Comparison of ENCODE assay signal across 8 cellular contexts in genomic region chr7:90244565-90244908, GRCh38. TPM values are rescaled to one million over a fixed set of nuclear protein-coding genes. Genes with fewer than 3 reads are reported as not detected.
DNase-seq lines count a peak whose midpoint lies in the region; ATAC-seq and TF ChIP-seq lines count a peak whose summit lies in the region.

No MANE protein-coding gene starts in this region.

- no peaks in the 10 kb centered on the region for H3K36me3 Mint-ChIP-seq in activated CD8-positive, alpha-beta T cell treated with anti-CD3 and anti-CD28 coated beads, Interleukin-2, amount 10 ng/mL, durations not matched to agents 7 days and 5 days (ENCODE audit: low read depth)
- H3K36me3 Mint-ChIP-seq in immature natural killer cell = no peaks in the 10 kb centered on the region

- H3K27ac ChIP-seq in SK-N-SH (ENCODE audit: low read depth in 2 of 2, low read length in 1 of 2) (peak overlapping the region in 1 of 2 experiments; percentile 36; a peak in 1 of 4 replicates), stomach smooth muscle (ENCODE audit: low read length) (no peak overlapping the region)

- H3F3A ChIP-seq in SK-N-SH (replicated peaks; ENCODE audit: insufficient read depth) = peaks cover 4% of the 10 kb centered on the region

- H3K36me3 ChIP-seq in SK-N-SH (replicated peaks in 1 of 2; ENCODE audit: control insufficient read depth in 1 of 2, insufficient read depth in 2 of 2, low read length in 1 of 2) = no peaks in the 10 kb centered on the region
- no peaks in the 10 kb centered on the region for H3K36me3 ChIP-seq in stomach smooth muscle (ENCODE audit: control insufficient read depth in 2 of 2, insufficient read depth in 2 of 2, low read length in 2 of 2)

- H3K27me3 ChIP-seq in SK-N-SH (ENCODE audit: insufficient read depth) = no peaks in the 10 kb centered on the region
- no peaks in the 10 kb centered on the region for H3K27me3 ChIP-seq in stomach smooth muscle (ENCODE audit: control insufficient read depth in 1 of 2, insufficient read depth in 2 of 2, low read length in 2 of 2)

- H3K9ac ChIP-seq in SK-N-SH (peak overlapping the region; percentile 79), stomach smooth muscle (ENCODE audit: low read length in 2 of 2) (peak overlapping the region; percentile 78 to 84)

- H3K4me1 ChIP-seq in SK-N-SH (ENCODE audit: control insufficient read depth in 1 of 2, insufficient read depth in 2 of 2, low read depth in 1 of 2, low read length in 1 of 2) = peaks cover 0 to 16% of the 10 kb centered on the region in 2 experiments; a peak in 1 of 4 replicates
- H3K4me1 ChIP-seq in stomach smooth muscle (ENCODE audit: control insufficient read depth, insufficient read depth, low read length) = peaks cover 4% of the 10 kb centered on the region

- CTCF ChIA-PET in SK-N-SH (lab: Yijun Ruan, JAX) = interaction anchor here (0.6 to 2.6 kb wide), 7 partner anchors 19 to 183 kb away, joined by 3 to 12 read pairs (median 4); partner anchors contain the start of genes STEAP1 and STEAP2
- CTCF ChIA-PET in activated CD8-positive, alpha-beta T cell treated with anti-CD3 and anti-CD28 coated beads, Interleukin-2, amount 10 ng/mL, durations not matched to agents 7 days and 5 days (lab: Charles Lee) = interaction anchor here (1.3 kb wide), 1 partner anchor 16 kb away, joined by 4 read pairs; no protein-coding TSS in a partner anchor

- POLR2A ChIA-PET in SK-N-SH (lab: Yijun Ruan, JAX) = no interaction called here
- POLR2A ChIA-PET in activated CD8-positive, alpha-beta T cell treated with anti-CD3 and anti-CD28 coated beads, Interleukin-2, amount 10 ng/mL, durations not matched to agents 7 days and 5 days (lab: Charles Lee) = no interaction called here

- no peak overlapping the region for H3K27ac Mint-ChIP-seq in activated CD8-positive, alpha-beta T cell treated with anti-CD3 and anti-CD28 coated beads, Interleukin-2, amount 10 ng/mL, durations not matched to agents 7 days and 5 days
- H3K27ac Mint-ChIP-seq in immature natural killer cell = peak overlapping the region in 3 of 6 donors; percentile 0 to 71 (median 31)

- no peak; the same call in 2 of the 3 replicates for ATAC-seq in SK-N-SH treated with all-trans-retinoic acid at 6 μM for 48 hours
- ATAC-seq in activated CD8-positive, alpha-beta T cell treated with anti-CD3 and anti-CD28 coated beads, Interleukin-2, amount 10 ng/mL, durations not matched to agents 7 days and 5 days = no peak
- no peak for ATAC-seq in GM18520 (IDR thresholded peaks at IDR 0.05; ENCODE audit: unreplicated experiment)
- no peak for ATAC-seq in HG03025 (IDR thresholded peaks at IDR 0.05; ENCODE audit: low FRiP score, unreplicated experiment)

- no peak for TF ChIP-seq RAD21 in SK-N-SH (IDR thresholded peaks at IDR 0.05; ENCODE audit: low read length)

- H3K4me3 Mint-ChIP-seq in activated CD8-positive, alpha-beta T cell treated with anti-CD3 and anti-CD28 coated beads, Interleukin-2, amount 10 ng/mL, durations not matched to agents 7 days and 5 days = peak overlapping the region; percentile 79
- H3K4me3 Mint-ChIP-seq in immature natural killer cell = peak overlapping the region; percentile 83 to 91 (median 84)

- peak overlapping the region; percentile 96 for H2AFZ ChIP-seq in SK-N-SH (ENCODE audit: low read depth)

- H3K4me3 ChIP-seq in SK-N-SH (ENCODE audit: low read depth in 2 of 2, low read length in 1 of 2) = peak overlapping the region; percentile 76 to 86
- H3K4me3 ChIP-seq in stomach smooth muscle (ENCODE audit: low read length in 2 of 2) = peak overlapping the region; percentile 89 to 99

- peaks cover 41% of the 10 kb centered on the region for H3K27me3 Mint-ChIP-seq in activated CD8-positive, alpha-beta T cell treated with anti-CD3 and anti-CD28 coated beads, Interleukin-2, amount 10 ng/mL, durations not matched to agents 7 days and 5 days (ENCODE audit: low read depth)
- peaks cover 5 to 30% (median 24%) of the 10 kb centered on the region in 3 donors for H3K27me3 Mint-ChIP-seq in immature natural killer cell (ENCODE audit: low read depth in 3 of 3)

- H3K9me3 ChIP-seq in SK-N-SH = no peaks in the 10 kb centered on the region
- no peaks in the 10 kb centered on the region for H3K9me3 ChIP-seq in stomach smooth muscle (ENCODE audit: control insufficient read depth in 2 of 2, low read length in 2 of 2)

- no peaks in the 10 kb centered on the region for H4K20me1 ChIP-seq in SK-N-SH (ENCODE audit: insufficient read depth)

- H3K4me1 Mint-ChIP-seq in activated CD8-positive, alpha-beta T cell treated with anti-CD3 and anti-CD28 coated beads, Interleukin-2, amount 10 ng/mL, durations not matched to agents 7 days and 5 days (ENCODE audit: low read depth) = peaks cover 16% of the 10 kb centered on the region
- peaks cover 22 to 24% of the 10 kb centered on the region in 2 donors for H3K4me1 Mint-ChIP-seq in immature natural killer cell

- no peak for TF ChIP-seq EP300 in SK-N-SH (IDR thresholded peaks at IDR 0.05; ENCODE audit: borderline replicate concordance in 1 of 2, low read depth in 1 of 2, low read length in 1 of 2)

- no peak for DNase-seq in SK-N-SH
- DNase-seq in activated CD8-positive, alpha-beta T cell treated with anti-CD3 and anti-CD28 coated beads, Interleukin-2, amount 10 ng/mL, durations not matched to agents 7 days and 5 days = no peak
- no peak for DNase-seq in immature natural killer cell
- DNase-seq in D341Med (ENCODE audit: low spot score) = no peak

- no peaks in the 10 kb centered on the region for H3K79me2 ChIP-seq in SK-N-SH (ENCODE audit: insufficient read depth)

- H3K9me2 ChIP-seq in SK-N-SH = no peaks in the 10 kb centered on the region

- H3K4me2 ChIP-seq in SK-N-SH = peak overlapping the region; percentile 91

- no peaks in the 10 kb centered on the region for H3K9me3 Mint-ChIP-seq in activated CD8-positive, alpha-beta T cell treated with anti-CD3 and anti-CD28 coated beads, Interleukin-2, amount 10 ng/mL, durations not matched to agents 7 days and 5 days (ENCODE audit: insufficient read depth)
- H3K9me3 Mint-ChIP-seq in immature natural killer cell = peaks cover 0 to 2% (median 0%) of the 10 kb centered on the region in 6 donors

- WGBS in SK-N-SH (ENCODE audit: low lambda C conversion rate) = 14% methylated on average over 6 of the region's 6 CpGs

- no peak for TF ChIP-seq CTCF in SK-N-SH (IDR thresholded peaks at IDR 0.05)

TF ChIP-seq in SK-N-SH, 30 proteins besides CTCF, POLR2A, EP300 and RAD21 (continues in another document):
- TF ChIP-seq EZH2phosphoT487 (IDR thresholded peaks at IDR 0.05; ENCODE audit: borderline replicate concordance, low read depth) (no peak), ELF1 (IDR thresholded peaks at IDR 0.05) (no peak), PBX3 (IDR thresholded peaks at IDR 0.05) (no peak)
- TF ChIP-seq, protein P1, sequence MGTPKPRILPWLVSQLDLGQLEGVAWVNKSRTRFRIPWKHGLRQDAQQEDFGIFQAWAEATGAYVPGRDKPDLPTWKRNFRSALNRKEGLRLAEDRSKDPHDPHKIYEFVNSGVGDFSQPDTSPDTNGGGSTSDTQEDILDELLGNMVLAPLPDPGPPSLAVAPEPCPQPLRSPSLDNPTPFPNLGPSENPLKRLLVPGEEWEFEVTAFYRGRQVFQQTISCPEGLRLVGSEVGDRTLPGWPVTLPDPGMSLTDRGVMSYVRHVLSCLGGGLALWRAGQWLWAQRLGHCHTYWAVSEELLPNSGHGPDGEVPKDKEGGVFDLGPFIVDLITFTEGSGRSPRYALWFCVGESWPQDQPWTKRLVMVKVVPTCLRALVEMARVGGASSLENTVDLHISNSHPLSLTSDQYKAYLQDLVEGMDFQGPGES (IDR thresholded peaks at IDR 0.05; ENCODE audit: low read depth, low read length) = no peak

TF ChIP-seq in SK-N-SH treated with all-trans-retinoic acid at 6 μM for 48 hours, 23 proteins besides CTCF, POLR2A, EP300 and RAD21 (continues in another document):
- TF ChIP-seq ESRRG (CRISPR knock-in tag; IDR thresholded peaks at IDR 0.05) = no peak
- TF ChIP-seq CSRNP3 (CRISPR knock-in tag; IDR thresholded peaks at IDR 0.05) = no peak
- TF ChIP-seq, protein P2, sequence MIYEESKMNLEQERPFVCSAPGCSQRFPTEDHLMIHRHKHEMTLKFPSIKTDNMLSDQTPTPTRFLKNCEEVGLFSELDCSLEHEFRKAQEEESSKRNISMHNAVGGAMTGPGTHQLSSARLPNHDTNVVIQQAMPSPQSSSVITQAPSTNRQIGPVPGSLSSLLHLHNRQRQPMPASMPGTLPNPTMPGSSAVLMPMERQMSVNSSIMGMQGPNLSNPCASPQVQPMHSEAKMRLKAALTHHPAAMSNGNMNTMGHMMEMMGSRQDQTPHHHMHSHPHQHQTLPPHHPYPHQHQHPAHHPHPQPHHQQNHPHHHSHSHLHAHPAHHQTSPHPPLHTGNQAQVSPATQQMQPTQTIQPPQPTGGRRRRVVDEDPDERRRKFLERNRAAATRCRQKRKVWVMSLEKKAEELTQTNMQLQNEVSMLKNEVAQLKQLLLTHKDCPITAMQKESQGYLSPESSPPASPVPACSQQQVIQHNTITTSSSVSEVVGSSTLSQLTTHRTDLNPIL (CRISPR knock-in tag; IDR thresholded peaks at IDR 0.05; ENCODE audit: low read depth) = no peak

RNA-seq across cellular contexts. Expression of gene CFAP69, which starts 0.4 kb away (rescaled TPM):
- polyA plus RNA-seq in SK-N-SH (2012; rRNA removed) = 2.3 and 2.8 TPM in 2 replicates
- polyA plus RNA-seq in SK-N-SH (2012; cell fraction: cytosol; rRNA removed) = 1.5 and 2.3 TPM in 2 replicates
- 6.5 and 15.5 TPM in 2 replicates for polyA plus RNA-seq in SK-N-SH (2012; cell fraction: nucleus; rRNA removed)
- total RNA-seq in activated CD8-positive, alpha-beta T cell treated with anti-CD3 and anti-CD28 coated beads, Interleukin-2, amount 10 ng/mL, durations not matched to agents 7 days and 5 days = under 1 TPM in 1 of 2 experiments, not detected in 1; 0.65 TPM
- not detected for polyA plus RNA-seq in immature natural killer cell

RNA-seq across cellular contexts. Expression of gene STEAP2, which starts 33.0 kb away (rescaled TPM):
- polyA plus RNA-seq in SK-N-SH (2012; rRNA removed) (6.6 and 9.5 TPM in 2 replicates), immature natural killer cell (not detected)
- polyA plus RNA-seq in SK-N-SH (2012; cell fraction: cytosol; rRNA removed) = 8.3 and 9.0 TPM in 2 replicates
- 12.0 and 18.2 TPM in 2 replicates for polyA plus RNA-seq in SK-N-SH (2012; cell fraction: nucleus; rRNA removed)
- not detected for total RNA-seq in activated CD8-positive, alpha-beta T cell treated with anti-CD3 and anti-CD28 coated beads, Interleukin-2, amount 10 ng/mL, durations not matched to agents 7 days and 5 days
